In the genomic region with DNA sequence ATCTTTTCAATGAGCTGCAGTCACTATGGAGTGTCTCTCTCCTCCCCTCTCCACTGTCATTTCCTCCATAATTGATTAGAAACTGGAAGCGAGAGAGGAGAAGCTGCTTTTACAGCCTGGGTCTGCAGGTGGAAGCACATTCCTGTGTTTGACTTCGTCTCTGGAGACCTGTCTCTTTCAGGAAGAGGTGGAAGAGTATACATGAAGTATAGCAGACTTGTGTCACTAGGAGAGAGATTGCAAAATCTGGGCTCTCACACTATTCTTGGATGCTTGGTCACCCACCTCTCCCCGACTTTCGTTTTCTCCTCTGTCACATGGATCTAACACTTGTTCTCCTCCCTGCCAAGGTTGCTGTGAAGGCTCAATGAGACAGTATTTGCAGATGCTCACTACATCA, we compare ENCODE assay signal across 26 cellular contexts.
A peak's percentile ranks its signal among the peaks of the same experiment; 100 is the strongest.
DNase-seq lines count a peak whose midpoint lies in the region; ATAC-seq and TF ChIP-seq lines count a peak whose summit lies in the region.
"Had no signal": no experiment of that assay in that cellular context is flagged by ENCODE, and none has a peak within 500 bp of the region (broad histone marks: within the 10 kb centered on the region; RNA-seq: fewer than 3 reads in every experiment).

No MANE protein-coding gene starts in this region.

- TF ChIP-seq CTCF in dorsolateral prefrontal cortex (IDR thresholded peaks at IDR 0.05 in 54 of 56, conservative IDR thresholded peaks at IDR 0.05 in 2 of 56; ENCODE audit: low read depth in 1 of 56, partially characterized antibody in 56 of 56) = peak in 6 of 56 donors; percentile 11 to 29 (median 14)
- TF ChIP-seq CTCF in osteoblast (IDR thresholded peaks at IDR 0.05; ENCODE audit: extremely low read depth, low read depth, low read length) = no peak
- no peak for TF ChIP-seq CTCF in mucosa of descending colon (IDR thresholded peaks at IDR 0.05)

- H3K4me1 ChIP-seq in osteoblast (ENCODE audit: insufficient read depth, low read length) (peaks cover 7% of the 10 kb centered on the region), mucosa of descending colon (ENCODE audit: low read depth) (no peaks in the 10 kb centered on the region)
- H3K4me1 ChIP-seq: Caco-2 had no signal

- no peak overlapping the region for H3K4me2 ChIP-seq in osteoblast (ENCODE audit: insufficient read depth, low read length)

- H3K9me3 ChIP-seq in osteoblast (ENCODE audit: low read depth, low read length) (no peaks in the 10 kb centered on the region), mucosa of descending colon (no peaks in the 10 kb centered on the region)
- H3K9me3 ChIP-seq: Caco-2, heart left ventricle had no signal

- H3K79me2 ChIP-seq in osteoblast (ENCODE audit: insufficient read depth, low read length) = no peaks in the 10 kb centered on the region

- H2AFZ ChIP-seq in osteoblast (ENCODE audit: low read length) = no peak overlapping the region

- H3K4me3 ChIP-seq in dorsolateral prefrontal cortex (no peak overlapping the region), osteoblast (ENCODE audit: insufficient read depth, low read length) (no peak overlapping the region), mucosa of descending colon (no peak overlapping the region)
- H3K4me3 ChIP-seq: BLaER1 treated with 17β-estradiol and CSF1 and Interleukin-3, amounts not matched to agents 10 nM and 100 nM; SK-N-MC had no signal

- in situ Hi-C loops in G401 (cut with HindIII; ENCODE audit: low sequenced_read_pairs) = no loop called here

- intact Hi-C loops in dorsolateral prefrontal cortex (cut with DNase I) = loop anchor here (5.0 to 10.0 kb wide), 4 partner anchors 174 to 1251 kb away; no protein-coding TSS in a partner anchor
- intact Hi-C loops in mucosa of descending colon (cut with DNase I, micrococcal nuclease) = no loop called here

- H4K20me1 ChIP-seq in osteoblast (ENCODE audit: insufficient read depth, low read length) = no peaks in the 10 kb centered on the region

- H3K36me3 ChIP-seq in osteoblast (ENCODE audit: insufficient read depth, low read length) (no peaks in the 10 kb centered on the region), mucosa of descending colon (ENCODE audit: low read depth) (no peaks in the 10 kb centered on the region)
- H3K36me3 ChIP-seq: BLaER1 treated with 17β-estradiol and CSF1 and Interleukin-3, amounts not matched to agents 10 nM and 100 nM; heart left ventricle had no signal

- H3K27me3 ChIP-seq in dorsolateral prefrontal cortex (no peaks in the 10 kb centered on the region), osteoblast (ENCODE audit: insufficient read depth, low read length) (no peaks in the 10 kb centered on the region)

- no peak for ATAC-seq in mucosa of descending colon
- no peak for ATAC-seq in HG02571 (IDR thresholded peaks at IDR 0.05; ENCODE audit: unreplicated experiment)
- ATAC-seq in GM21367 (IDR thresholded peaks at IDR 0.05; ENCODE audit: unreplicated experiment) = no peak
- ATAC-seq: naive thymus-derived CD4-positive, alpha-beta T cell; stimulated activated effector memory CD8-positive, alpha-beta T cell treated with anti-CD3 and anti-CD28 coated beads, Interleukin-12 subunit alpha, Interleukin-12 subunit beta, amount 100 ng/mL, for 72 hours had no signal

- peak overlapping the region in 48 of 59 donors; percentile 0 to 83 (median 58) for H3K27ac ChIP-seq in dorsolateral prefrontal cortex
- no peak overlapping the region for H3K27ac ChIP-seq in osteoblast (ENCODE audit: low read depth, low read length)
- H3K27ac ChIP-seq: BLaER1 treated with 17β-estradiol and CSF1 and Interleukin-3, amounts not matched to agents 10 nM and 100 nM; SK-N-MC had no signal

- DNase-seq in G401 (ENCODE audit: low spot score) (peak; percentile 64), NCI-H1930 (lab: John Stamatoyannopoulos, UW) (peak; percentile 33 to 44), dorsolateral prefrontal cortex (no peak), osteoblast (ENCODE audit: insufficient read length, low spot score, missing footprints) (peak; percentile 15), mucosa of descending colon (no peak)
- DNase-seq: activated B cell treated with CpG ODN at 0.5 μM for 24 hours; activated CD4-positive, alpha-beta T cell treated with anti-CD3 and anti-CD28 coated beads, Interleukin-2, amount 50 U/mL, for 4 hours; activated naive CD4-positive, alpha-beta T cell treated with Interleukin-2 at 50 U/mL for 16 hours; Caco-2; dermis blood vessel endothelial cell; DMS79 treated with DMSO at 0.1 percent for 48 hours; foreskin melanocyte; heart left ventricle; Karpas-422; kidney; MV-4-11; naive thymus-derived CD4-positive, alpha-beta T cell; NCI-H1436 treated with DMSO at 0.1 percent for 48 hours; NCI-H2171 treated with DMSO at 0.1 percent for 48 hours; stimulated activated CD4-positive, alpha-beta T cell treated with anti-CD3 and anti-CD28 coated beads, Interleukin-15, amount 100 ng/mL, for 24 hours; trophoblast cell had no signal

Comparison
In these comparisons a context has a peak if more than half of its experiments do, and no peak if none do; other contexts are left out.
1. DNase-seq: peak in G401 (single experiment), NCI-H1930 (2 of 2) and osteoblast (single experiment); none in dorsolateral prefrontal cortex (0 of 10) and mucosa of descending colon (0 of 3).
2. intact Hi-C loops: an anchor here in dorsolateral prefrontal cortex (5.0 to 10.0 kb wide); none called in mucosa of descending colon.